ENCODE assay signal across 9 cellular contexts in the genomic region with DNA sequence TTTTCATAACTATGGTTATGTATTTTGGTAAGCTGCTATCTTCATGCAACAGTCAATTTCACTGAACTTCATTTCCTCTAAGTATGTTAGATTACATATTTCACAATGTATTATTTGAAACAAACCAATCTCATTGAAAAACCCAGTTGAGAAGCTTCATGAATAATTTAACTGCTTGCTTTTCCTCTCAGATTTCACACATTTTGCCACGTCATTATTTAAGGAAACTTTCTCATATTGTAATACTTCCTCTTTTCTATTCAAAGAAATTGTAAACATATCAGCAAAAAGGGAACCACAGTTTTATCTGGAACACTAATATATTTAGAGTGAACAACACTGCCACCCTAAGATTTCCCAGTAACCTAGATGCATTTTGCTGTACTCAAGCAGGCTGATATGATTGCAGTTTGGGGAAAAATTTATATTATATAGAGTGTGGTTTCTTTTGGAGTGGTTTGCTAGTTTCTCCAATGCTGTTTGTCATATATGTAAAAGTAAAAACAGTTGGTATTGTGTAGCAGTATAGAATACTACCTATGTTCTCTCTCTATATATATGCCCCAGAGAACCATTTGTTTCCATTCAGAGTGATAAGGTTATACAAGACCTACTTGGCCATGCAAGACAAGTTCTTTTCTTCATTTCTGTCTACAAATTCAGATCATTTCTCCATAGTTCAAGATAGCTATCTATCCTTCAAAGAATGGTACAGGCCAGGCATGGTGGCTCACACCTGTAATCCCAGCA. TPM values are rescaled to one million over a fixed set of nuclear protein-coding genes. Genes with fewer than 3 reads are reported as not detected.
A peak's percentile ranks its signal among the peaks of the same experiment; 100 is the strongest.
DNase-seq lines count a peak whose midpoint lies in the region; ATAC-seq and TF ChIP-seq lines count a peak whose summit lies in the region.
"Had no signal": no experiment of that assay in that cellular context is flagged by ENCODE, and none has a peak within 500 bp of the region (broad histone marks: within the 10 kb centered on the region; RNA-seq: fewer than 3 reads in every experiment).

No MANE protein-coding gene starts in this region.

- H3K9me3 ChIP-seq in right atrium auricular region (no peaks in the 10 kb centered on the region), aorta (ENCODE audit: control insufficient read depth, low read length) (no peaks in the 10 kb centered on the region)

- DNase-seq in Right ventricle myocardium inferior (ENCODE audit: missing footprints): no peak
- no peak for DNase-seq in right atrium auricular region (ENCODE audit: low spot score)
- peak; percentile 65 for DNase-seq in NAMALWA (ENCODE audit: low spot score)
- DNase-seq in fibroblast of peridontal ligament (ENCODE audit: extremely low read depth): peak; percentile 3
- DNase-seq in aorta: no peak
- DNase-seq in ACHN: no peak
- no peak for DNase-seq in NCI-H128 (lab: John Stamatoyannopoulos, UW; ENCODE audit: unreplicated experiment)

- no peak overlapping the region for H3K27ac ChIP-seq in right atrium auricular region
- H3K27ac ChIP-seq in aorta (ENCODE audit: low read depth in 1 of 2, low read length in 2 of 2): no peak overlapping the region
- H3K27ac ChIP-seq: A549 had no signal

- peak in 1 of 2 donors; percentile 33 for TF ChIP-seq CTCF in right atrium auricular region (IDR thresholded peaks at IDR 0.05)

- H3K36me3 ChIP-seq in right atrium auricular region (no peaks in the 10 kb centered on the region), aorta (ENCODE audit: control insufficient read depth in 1 of 2, insufficient read depth in 2 of 2, low read length in 1 of 2) (no peaks in the 10 kb centered on the region)

- no peaks in the 10 kb centered on the region for H3K4me1 ChIP-seq in right atrium auricular region
- H3K4me1 ChIP-seq in aorta (ENCODE audit: control insufficient read depth in 1 of 2, insufficient read depth in 2 of 2, low read length in 2 of 2): no peaks in the 10 kb centered on the region
- H3K4me1 ChIP-seq: A549 had no signal

- WGBS in aorta, 2 donors: 8 to 15% methylated on average over 1 of the region's 1 CpG

- in situ Hi-C loops in ACHN (cut with HindIII; ENCODE audit: low pct_ligation_motif_present, low pct_unique_long_range_greater_than_20kb, low sequenced_read_pairs): no loop called here

- ATAC-seq in Right ventricle myocardium inferior: peak; percentile 48
- ATAC-seq in aorta (ENCODE audit: low FRiP score): peak; percentile 52
- ATAC-seq in HG02642 (IDR thresholded peaks at IDR 0.05; ENCODE audit: poor library complexity, unreplicated experiment): no peak
- ATAC-seq: A549 had no signal

- H3K4me3 ChIP-seq in right atrium auricular region (no peak overlapping the region), aorta (ENCODE audit: low read length in 2 of 2) (no peak overlapping the region)
- H3K4me3 ChIP-seq: A549 had no signal

- intact Hi-C loops in Right ventricle myocardium inferior (cut with DNase I) (no loop called here), aorta (cut with DNase I) (no loop called here)

- H3K27me3 ChIP-seq in right atrium auricular region (no peaks in the 10 kb centered on the region), aorta (ENCODE audit: control insufficient read depth in 1 of 2, insufficient read depth in 2 of 2, low read length in 1 of 2) (no peaks in the 10 kb centered on the region)

RNA-seq across cellular contexts. Expression of a gene that starts 28.4 kb away (rescaled TPM):
- total RNA-seq in Right ventricle myocardium inferior: 21.1 TPM
- total RNA-seq in right atrium auricular region: 10 to 100 TPM; 21.6 to 24.4 TPM
- total RNA-seq in aorta: 10 to 100 TPM; 31.5 to 32.4 TPM
- polyA plus RNA-seq in aorta: 10 to 100 TPM in 1 of 2 donors, 1 to 10 TPM in 1; 7.5 to 13.7 TPM

RNA-seq across cellular contexts. Expression of a gene that starts 47.7 kb away (rescaled TPM):
- not detected for total RNA-seq in Right ventricle myocardium inferior
- total RNA-seq in right atrium auricular region: under 1 TPM in 1 of 2 donors, not detected in 1; 0.08 TPM
- total RNA-seq in aorta: not detected
- not detected for polyA plus RNA-seq in aorta

Comparison
In these comparisons a context has a peak if more than half of its experiments do, and no peak if none do; other contexts are left out.
1. DNase-seq: peak in NAMALWA (single experiment) and fibroblast of peridontal ligament (single experiment); none in Right ventricle myocardium inferior (single experiment), right atrium auricular region (single experiment), aorta (0 of 2), ACHN (single experiment) and NCI-H128 (single experiment).